In genomic region chr6:104539173-104539572, GRCh38 we compare ENCODE assay signal across 29 cellular contexts.
"Had no signal": no experiment of that assay in that cellular context is flagged by ENCODE, and none has a peak within 500 bp of the region (broad histone marks: within the 10 kb centered on the region; RNA-seq: fewer than 3 reads in every experiment).

No MANE protein-coding gene starts in this region.

- H3K4me1 ChIP-seq: testis, thyroid gland, transverse colon, upper lobe of left lung, upper lobe of right lung, uterus, vagina had no signal

- H3K36me3 ChIP-seq: stomach, suprapubic skin, thoracic aorta, thyroid gland, tibial artery, tibial nerve, transverse colon, upper lobe of left lung, upper lobe of right lung, uterus, vagina had no signal

- H3K4me1 Mint-ChIP-seq: stimulated activated effector memory CD8-positive, alpha-beta T cell treated with anti-CD3 and anti-CD28 coated beads, Interleukin-12 subunit alpha, Interleukin-12 subunit beta, amount 100 ng/mL, for 72 hours; stimulated activated memory B cell treated with anti-CD40 and anti-IgM and Interleukin-4, amounts not matched to agents 10 μg/mL and 1 μg/mL and 100 μg/mL, for 72 hours; stimulated activated naive B cell treated with anti-CD40 and anti-IgM and Interleukin-4, amounts not matched to agents 10 μg/mL and 1 μg/mL and 100 μg/mL, for 72 hours; stimulated activated naive CD8-positive, alpha-beta T cell treated with anti-CD3 and anti-CD28 coated beads, Interleukin-15, amount 100 ng/mL, for 72 hours had no signal

- H3K27ac ChIP-seq: stomach, suprapubic skin, testis, thoracic aorta, thyroid gland, tibial artery, tibial nerve, transverse colon, upper lobe of left lung, upper lobe of right lung, uterus, vagina had no signal

- H3K36me3 Mint-ChIP-seq: stimulated activated effector memory CD8-positive, alpha-beta T cell treated with anti-CD3 and anti-CD28 coated beads, Interleukin-12 subunit alpha, Interleukin-12 subunit beta, amount 100 ng/mL, for 72 hours; stimulated activated memory B cell treated with anti-CD40 and anti-IgM and Interleukin-4, amounts not matched to agents 10 μg/mL and 1 μg/mL and 100 μg/mL, for 72 hours; stimulated activated naive B cell treated with anti-CD40 and anti-IgM and Interleukin-4, amounts not matched to agents 10 μg/mL and 1 μg/mL and 100 μg/mL, for 72 hours; type B pancreatic cell had no signal

- H3K27me3 Mint-ChIP-seq: stimulated activated memory B cell treated with anti-CD40 and anti-IgM and Interleukin-4, amounts not matched to agents 10 μg/mL and 1 μg/mL and 100 μg/mL, for 72 hours; stimulated activated naive B cell treated with anti-CD40 and anti-IgM and Interleukin-4, amounts not matched to agents 10 μg/mL and 1 μg/mL and 100 μg/mL, for 72 hours had no signal

- H3K27me3 ChIP-seq: stomach, suprapubic skin, testis, thyroid gland, tibial artery, tibial nerve, transverse colon, upper lobe of left lung, upper lobe of right lung, vagina had no signal

- H3K4me3 ChIP-seq: stomach, suprapubic skin, testis, thoracic aorta, thyroid gland, tibial artery, tibial nerve, transverse colon, upper lobe of left lung, upper lobe of right lung, uterus, vagina had no signal

- H3K4me3 Mint-ChIP-seq: stimulated activated effector memory CD8-positive, alpha-beta T cell treated with anti-CD3 and anti-CD28 coated beads, Interleukin-12 subunit alpha, Interleukin-12 subunit beta, amount 100 ng/mL, for 72 hours; stimulated activated memory B cell treated with anti-CD40 and anti-IgM and Interleukin-4, amounts not matched to agents 10 μg/mL and 1 μg/mL and 100 μg/mL, for 72 hours; stimulated activated naive B cell treated with anti-CD40 and anti-IgM and Interleukin-4, amounts not matched to agents 10 μg/mL and 1 μg/mL and 100 μg/mL, for 72 hours; stimulated activated naive CD8-positive, alpha-beta T cell treated with anti-CD3 and anti-CD28 coated beads, Interleukin-15, amount 100 ng/mL, for 72 hours; stimulated activated naive CD8-positive, alpha-beta T cell treated with anti-CD3 and anti-CD28 coated beads, Interleukin-15, Interleukin-2, amounts not matched to agents 100 ng/mL and 50 ng/mL, for 24 hours; type B pancreatic cell had no signal

- H3K9me3 Mint-ChIP-seq: stimulated activated effector memory CD8-positive, alpha-beta T cell treated with anti-CD3 and anti-CD28 coated beads, Interleukin-12 subunit alpha, Interleukin-12 subunit beta, amount 100 ng/mL, for 72 hours; stimulated activated memory B cell treated with anti-CD40 and anti-IgM and Interleukin-4, amounts not matched to agents 10 μg/mL and 1 μg/mL and 100 μg/mL, for 72 hours; stimulated activated naive B cell treated with anti-CD40 and anti-IgM and Interleukin-4, amounts not matched to agents 10 μg/mL and 1 μg/mL and 100 μg/mL, for 72 hours; stimulated activated naive CD8-positive, alpha-beta T cell treated with anti-CD3 and anti-CD28 coated beads, Interleukin-15, amount 100 ng/mL, for 72 hours; stimulated activated naive CD8-positive, alpha-beta T cell treated with anti-CD3 and anti-CD28 coated beads, Interleukin-15, Interleukin-2, amounts not matched to agents 100 ng/mL and 50 ng/mL, for 24 hours; type B pancreatic cell had no signal

- H3K27ac Mint-ChIP-seq: stimulated activated effector memory CD8-positive, alpha-beta T cell treated with anti-CD3 and anti-CD28 coated beads, Interleukin-12 subunit alpha, Interleukin-12 subunit beta, amount 100 ng/mL, for 72 hours; stimulated activated memory B cell treated with anti-CD40 and anti-IgM and Interleukin-4, amounts not matched to agents 10 μg/mL and 1 μg/mL and 100 μg/mL, for 72 hours; stimulated activated naive B cell treated with anti-CD40 and anti-IgM and Interleukin-4, amounts not matched to agents 10 μg/mL and 1 μg/mL and 100 μg/mL, for 72 hours; stimulated activated naive CD8-positive, alpha-beta T cell treated with anti-CD3 and anti-CD28 coated beads, Interleukin-15, amount 100 ng/mL, for 72 hours; stimulated activated naive CD8-positive, alpha-beta T cell treated with anti-CD3 and anti-CD28 coated beads, Interleukin-15, Interleukin-2, amounts not matched to agents 100 ng/mL and 50 ng/mL, for 24 hours; type B pancreatic cell had no signal

- H3K9me3 ChIP-seq: stomach, suprapubic skin, testis, thoracic aorta, thyroid gland, tibial artery, tibial nerve, transverse colon, upper lobe of left lung, upper lobe of right lung, uterus, vagina had no signal

- ATAC-seq: stimulated activated effector memory CD8-positive, alpha-beta T cell treated with anti-CD3 and anti-CD28 coated beads, Interleukin-12 subunit alpha, Interleukin-12 subunit beta, amount 100 ng/mL, for 72 hours; stimulated activated memory B cell treated with anti-CD40 and anti-IgM and Interleukin-4, amounts not matched to agents 10 μg/mL and 1 μg/mL and 100 μg/mL, for 72 hours; stimulated activated naive B cell treated with anti-CD40 and anti-IgM and Interleukin-4, amounts not matched to agents 10 μg/mL and 1 μg/mL and 100 μg/mL, for 72 hours; stimulated activated naive CD8-positive, alpha-beta T cell treated with anti-CD3 and anti-CD28 coated beads, Interleukin-15, amount 100 ng/mL, for 72 hours; stimulated activated naive CD8-positive, alpha-beta T cell treated with anti-CD3 and anti-CD28 coated beads, Interleukin-15, Interleukin-2, amounts not matched to agents 100 U/mL and 50 U/mL, for 24 hours; upper lobe of right lung had no signal

- DNase-seq: stimulated activated CD4-positive, alpha-beta T cell treated with anti-CD3 and anti-CD28 coated beads, Interleukin-2, amount 100 ng/mL, for 48 hours; stimulated activated CD4-positive, alpha-beta T cell treated with anti-CD3 and anti-CD28 coated beads, Interleukin-4, amount 100 ng/mL, for 1 hour; stimulated activated CD4-positive, alpha-beta T cell treated with anti-CD3 and anti-CD28 coated beads, Interleukin-4, amount 100 ng/mL, for 24 hours; stimulated activated CD4-positive, alpha-beta T cell treated with anti-CD3 and anti-CD28 coated beads, Interleukin-4, amount 100 ng/mL, for 4 hours; stimulated activated CD8-positive, alpha-beta memory T cell treated with anti-CD3 and anti-CD28 coated beads, Interleukin-4, amount 100 ng/mL, for 48 hours; stimulated activated naive B cell treated with anti-CD40 and anti-IgM and Interleukin-4, amounts not matched to agents 10 μg/mL and 1 μg/mL and 100 μg/mL, for 72 hours; stimulated activated naive CD4-positive, alpha-beta T cell; stimulated activated naive CD4-positive, alpha-beta T cell treated with Interleukin-2 at 50 U/mL for 16 hours; stimulated activated naive CD8-positive, alpha-beta T cell treated with anti-CD3 and anti-CD28 coated beads, Interleukin-15, amount 100 ng/mL, for 72 hours; stimulated activated naive CD8-positive, alpha-beta T cell treated with anti-CD3 and anti-CD28 coated beads, Interleukin-15, Interleukin-2, amounts not matched to agents 100 U/mL and 50 U/mL, for 24 hours; stomach; substantia nigra; testis; thyroid gland; tibial artery; transverse colon; trophoblast cell; upper lobe of left lung; upper lobe of right lung; uterus had no signal

- FAIRE-seq: urothelium cell line had no signal
